ENCODE assay signal across 7 cellular contexts in genomic region chr5:119435436-119436132, GRCh38. TPM values are rescaled to one million over a fixed set of nuclear protein-coding genes. Genes with fewer than 3 reads are reported as not detected.
DNase-seq lines count a peak whose midpoint lies in the region; ATAC-seq lines count a peak whose summit lies in the region.

No MANE protein-coding gene starts in this region.

- intact Hi-C loops in posterior cingulate gyrus (cut with DNase I): no loop called here

- ATAC-seq in GM18520 (IDR thresholded peaks at IDR 0.05; ENCODE audit: unreplicated experiment) (peak; percentile 85), HG02840 (IDR thresholded peaks at IDR 0.05; ENCODE audit: low FRiP score, unreplicated experiment) (peak; percentile 89)

- peak; percentile 75 for DNase-seq in NOMO-1 treated with DMSO at 0.1 percent for 48 hours (lab: John Stamatoyannopoulos, UW; ENCODE audit: unreplicated experiment)
- peak; percentile 68 for DNase-seq in activated T-cell treated with anti-CD3 and anti-CD28 coated beads for 48 hours (ENCODE audit: low read depth)
- DNase-seq in fibroblast of peridontal ligament (ENCODE audit: extremely low read depth): peak; percentile 49
- peak in 8 of 10 donors; percentile 14 to 87 (median 40) for DNase-seq in posterior cingulate gyrus
- no peak for DNase-seq in cerebellum (ENCODE audit: low spot score)

RNA-seq across cellular contexts. Expression of gene HSD17B4, which starts 16.7 kb away (rescaled TPM):
- total RNA-seq in cerebellum: 149 TPM
